In the genomic region with DNA sequence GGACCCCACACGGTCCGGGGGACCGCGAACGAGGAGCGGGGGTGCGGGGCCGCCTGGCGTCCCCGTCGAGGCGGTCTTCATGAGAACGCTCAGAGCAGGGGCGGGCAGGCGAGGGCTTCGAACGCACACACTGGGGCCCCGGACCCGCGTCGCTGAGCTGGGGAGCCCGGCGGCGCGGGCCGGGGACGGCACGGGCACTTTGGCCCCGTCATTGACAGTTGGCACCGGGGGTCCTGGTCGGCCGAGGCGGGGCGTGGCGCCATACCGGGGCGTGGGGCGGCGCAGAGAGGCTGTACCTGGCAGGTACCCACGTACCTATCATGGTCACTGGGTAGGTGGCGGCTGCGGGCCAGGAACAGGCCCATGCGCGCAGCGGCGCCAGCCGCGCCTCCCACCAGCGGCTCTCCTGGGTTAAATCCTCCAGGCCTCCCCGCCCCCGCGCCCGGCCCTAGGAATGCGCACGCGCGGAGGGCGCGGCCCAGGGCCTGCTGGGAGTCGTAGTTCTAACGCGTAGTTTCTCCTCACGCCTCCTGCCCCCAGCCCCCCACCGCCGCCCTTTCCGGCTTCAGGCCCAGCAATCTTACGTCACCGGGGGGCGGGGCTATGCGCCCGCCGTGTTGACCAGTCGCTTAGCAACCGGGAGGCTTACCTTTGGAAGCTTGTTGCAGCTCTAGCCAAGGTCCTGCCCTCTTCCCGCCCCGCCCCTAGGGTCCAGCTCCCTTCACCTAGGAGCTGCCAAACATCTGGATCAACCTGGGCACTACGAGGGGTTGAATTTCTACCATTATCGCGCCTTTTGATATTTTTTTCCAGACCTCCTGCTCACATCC, we compare ENCODE assay signal across 8 cellular contexts. TPM values are rescaled to one million over a fixed set of nuclear protein-coding genes. Genes with fewer than 3 reads are reported as not detected.
DNase-seq lines count a peak whose midpoint lies in the region; ATAC-seq and TF ChIP-seq lines count a peak whose summit lies in the region.

A gene (plus strand): TSS at position 628 of the 830 bp plus-strand sequence.
A gene (minus strand): TSS at position 420 of the 830 bp plus-strand sequence.

- peak; percentile 98 for ATAC-seq in HG03196 (IDR thresholded peaks at IDR 0.05; ENCODE audit: unreplicated experiment)
- peak; percentile 97 for ATAC-seq in left colon

- no peaks in the 10 kb centered on the region for H3K9me3 ChIP-seq in AG04450 (ENCODE audit: control insufficient read depth, insufficient read depth, low read length)

- H3K4me3 ChIP-seq in AG04450 (ENCODE audit: low read depth, low read length), result peak within 1 kb of the TSS; percentile 76

- no peak for TF ChIP-seq CTCF in AG04450 (IDR thresholded peaks at IDR 0.05; ENCODE audit: low read depth, low read length)

- intact Hi-C loops in left colon (cut with DNase I, micrococcal nuclease), result no loop called here

- H3K27me3 ChIP-seq in AG04450 (ENCODE audit: control insufficient read depth, insufficient read depth, low read length), result no peaks in the 10 kb centered on the region

- no peak within 1 kb of the TSS for H3K27ac ChIP-seq in AG04450 (ENCODE audit: low read depth, low read length)

- peak; percentile 46 for TF ChIP-seq POLR2A in GM18951 (IDR thresholded peaks at IDR 0.05; ENCODE audit: extremely low read depth, insufficient read depth, insufficient read length)

- peak; percentile 77 for DNase-seq in AG04450 (ENCODE audit: low read depth, low spot score)
- peak; percentile 90 to 95 for DNase-seq in NCI-H446 (lab: John Stamatoyannopoulos, UW)
- peak; percentile 98 for DNase-seq in activated CD4-positive, alpha-beta T cell treated with anti-CD3 and anti-CD28 coated beads, Interleukin-2, amount 50 U/mL, for 1 hour
- peak; percentile 97 for DNase-seq in dedifferentiated amniotic fluid mesenchymal stem cell (ENCODE audit: extremely low spot score)
- peak; percentile 99 to 100 for DNase-seq in left colon
- peak; percentile 93 to 98 (median 96) for DNase-seq in stimulated activated CD4-positive, alpha-beta T cell treated with anti-CD3 and anti-CD28 coated beads, Interleukin-1b, Interleukin-23, amount 100 ng/mL, for 24 hours (ENCODE audit: low read depth in 4 of 4, low spot score in 1 of 4)

- CTCF ChIA-PET in AG04450 (lab: Charles Lee), result no interaction called here

- in situ Hi-C loops in GM18951 (cut with MboI; ENCODE audit: low sequenced_read_pairs, unreplicated experiment), result no loop called here

- POLR2A ChIA-PET in AG04450 (lab: Yijun Ruan, JAX), result no interaction called here

RNA-seq across cellular contexts. Expression of the first gene that starts in this region (rescaled TPM):
- not detected in 2 replicates for polyA plus RNA-seq in AG04450 (2011; rRNA removed)
- not detected in 2 replicates for polyA minus RNA-seq in AG04450 (2011; rRNA and poly(A)+ RNA removed)
- total RNA-seq in left colon, result 1 to 10 TPM in 1 of 2 donors, under 1 TPM in 1; 0.70 to 1.3 TPM

RNA-seq across cellular contexts. Expression of the second gene that starts in this region (rescaled TPM):
- not detected in 2 replicates for polyA plus RNA-seq in AG04450 (2011; rRNA removed)
- 0.55 TPM in 1 of 2 replicates, not detected in the other for polyA minus RNA-seq in AG04450 (2011; rRNA and poly(A)+ RNA removed)
- total RNA-seq in left colon, result 1 to 10 TPM; 5.4 to 5.5 TPM

Comparison
In these comparisons a context has a peak if more than half of its experiments do, and no peak if none do; other contexts are left out.
1. Peak in DNase-seq and H3K4me3 ChIP-seq in AG04450; RNA of the genes that start here not detected or under 1 TPM.